In genomic region chr12:71124833-71125460, GRCh38 we compare ENCODE assay signal across 33 cellular contexts. TPM values are rescaled to one million over a fixed set of nuclear protein-coding genes. Genes with fewer than 3 reads are reported as not detected.
DNase-seq lines count a peak whose midpoint lies in the region; ATAC-seq and TF ChIP-seq lines count a peak whose summit lies in the region.
"Had no signal": no experiment of that assay in that cellular context is flagged by ENCODE, and none has a peak within 500 bp of the region (broad histone marks: within the 10 kb centered on the region; RNA-seq: fewer than 3 reads in every experiment).

No MANE protein-coding gene starts in this region.

- no peak overlapping the region for H3K9ac ChIP-seq in OCI-LY3 (ENCODE audit: low read length)

- H4K20me1 ChIP-seq in OCI-LY3 (ENCODE audit: insufficient read depth, low read length), result no peaks in the 10 kb centered on the region

- POLR2A ChIA-PET in A673 (lab: Charles Lee; ENCODE audit: low non-redundant PET), result interaction anchor here (0.6 kb wide), 1 partner anchor 308 kb away, joined by 4 read pairs; no protein-coding TSS in a partner anchor

- H3K27me3 ChIP-seq in A673 (replicated peaks; ENCODE audit: insufficient read depth, low read depth, low read length, poor library complexity), result no peaks in the 10 kb centered on the region
- H3K27me3 ChIP-seq in OCI-LY3 (ENCODE audit: low read depth, low read length), result no peaks in the 10 kb centered on the region
- H3K27me3 ChIP-seq: uterus had no signal

- ATAC-seq in left lobe of liver, result peak; percentile 96
- ATAC-seq in HG03196 (IDR thresholded peaks at IDR 0.05; ENCODE audit: unreplicated experiment), result no peak
- ATAC-seq in stimulated activated naive B cell treated with anti-CD40 and anti-IgM and Interleukin-4, amounts not matched to agents 10 μg/mL and 1 μg/mL and 100 μg/mL, for 72 hours (replicated peaks), result no peak
- ATAC-seq: activated naive CD8-positive, alpha-beta T cell treated with anti-CD3 and anti-CD28 coated beads, Interleukin-2, amount 50 U/mL, for 24 hours; Right ventricle myocardium inferior had no signal

- H3K27ac ChIP-seq in A673 (ENCODE audit: low read depth, low read length, poor library complexity, severe bottlenecking) (peak overlapping the region; percentile 76), C4-2B (no peak overlapping the region), OCI-LY3 (ENCODE audit: low read length) (no peak overlapping the region)
- H3K27ac ChIP-seq: uterus, VCaP had no signal

- H2AFZ ChIP-seq in OCI-LY3 (ENCODE audit: low read depth, low read length), result peak overlapping the region; percentile 7; the same call in 1 of the 2 replicates

- H3K27me3 Mint-ChIP-seq in stimulated activated naive B cell treated with anti-CD40 and anti-IgM and Interleukin-4, amounts not matched to agents 10 μg/mL and 1 μg/mL and 100 μg/mL, for 72 hours, result no peaks in the 10 kb centered on the region
- H3K27me3 Mint-ChIP-seq: activated naive CD8-positive, alpha-beta T cell treated with anti-CD3 and anti-CD28 coated beads, Interleukin-2, amount 50 U/mL, for 24 hours; CD4-positive, alpha-beta T cell; central memory CD8-positive, alpha-beta T cell; stimulated activated naive CD8-positive, alpha-beta T cell treated with anti-CD3 and anti-CD28 coated beads, Interleukin-15, Interleukin-2, amounts not matched to agents 100 ng/mL and 50 ng/mL, for 24 hours had no signal

- CTCF ChIA-PET in A673 (lab: Charles Lee), result interaction anchor here (0.6 kb wide), 1 partner anchor 693 kb away, joined by 11 read pairs; no protein-coding TSS in a partner anchor

- no peak overlapping the region for H3K4me3 ChIP-seq in A673 (ENCODE audit: low read depth, low read length, poor library complexity, severe bottlenecking)
- H3K4me3 ChIP-seq in OCI-LY3 (ENCODE audit: low read length), result no peak overlapping the region
- H3K4me3 ChIP-seq: uterus had no signal

- H3K4me1 ChIP-seq in A673 (ENCODE audit: insufficient read depth, low read length, poor library complexity, severe bottlenecking), result peaks cover 49% of the 10 kb centered on the region
- H3K4me1 ChIP-seq in OCI-LY3 (ENCODE audit: low read length), result no peaks in the 10 kb centered on the region
- H3K4me1 ChIP-seq: uterus had no signal

- H3K36me3 Mint-ChIP-seq in stimulated activated naive B cell treated with anti-CD40 and anti-IgM and Interleukin-4, amounts not matched to agents 10 μg/mL and 1 μg/mL and 100 μg/mL, for 72 hours, result no peaks in the 10 kb centered on the region
- H3K36me3 Mint-ChIP-seq: immature natural killer cell had no signal

- no peaks in the 10 kb centered on the region for H3K79me2 ChIP-seq in OCI-LY3 (ENCODE audit: low read length)

- no peaks in the 10 kb centered on the region for H3K9me3 ChIP-seq in A673 (ENCODE audit: low read depth, low read length, poor library complexity, severe bottlenecking)
- H3K9me3 ChIP-seq in OCI-LY3 (ENCODE audit: insufficient read depth, low read length), result no peaks in the 10 kb centered on the region
- H3K9me3 ChIP-seq: uterus had no signal

- peak overlapping the region; percentile 6; the same call in 1 of the 2 replicates for H3K4me2 ChIP-seq in OCI-LY3 (ENCODE audit: low read length)

- 0 out of 2 replicates have a peak, but pooled peaks have one; percentile 22 for TF ChIP-seq CTCF in A673 (conservative IDR thresholded peaks at IDR 0.05; ENCODE audit: low read depth, low read length)
- TF ChIP-seq CTCF in C4-2B (conservative IDR thresholded peaks at IDR 0.05), result peak; percentile 29
- peak; percentile 27; the same call in 1 of the 2 replicates for TF ChIP-seq CTCF in OCI-LY3 (IDR thresholded peaks at IDR 0.05; ENCODE audit: low read depth, low read length)

- H3K9me3 Mint-ChIP-seq in stimulated activated naive B cell treated with anti-CD40 and anti-IgM and Interleukin-4, amounts not matched to agents 10 μg/mL and 1 μg/mL and 100 μg/mL, for 72 hours, result no peaks in the 10 kb centered on the region
- H3K9me3 Mint-ChIP-seq: activated naive CD8-positive, alpha-beta T cell treated with anti-CD3 and anti-CD28 coated beads, Interleukin-2, amount 50 U/mL, for 24 hours; central memory CD8-positive, alpha-beta T cell; stimulated activated naive CD8-positive, alpha-beta T cell treated with anti-CD3 and anti-CD28 coated beads, Interleukin-15, Interleukin-2, amounts not matched to agents 100 ng/mL and 50 ng/mL, for 24 hours had no signal

- no peak overlapping the region for H3K27ac Mint-ChIP-seq in stimulated activated naive B cell treated with anti-CD40 and anti-IgM and Interleukin-4, amounts not matched to agents 10 μg/mL and 1 μg/mL and 100 μg/mL, for 72 hours
- H3K27ac Mint-ChIP-seq: activated naive CD8-positive, alpha-beta T cell treated with anti-CD3 and anti-CD28 coated beads, Interleukin-2, amount 50 U/mL, for 24 hours; CD4-positive, alpha-beta T cell; immature natural killer cell; stimulated activated naive CD8-positive, alpha-beta T cell treated with anti-CD3 and anti-CD28 coated beads, Interleukin-15, Interleukin-2, amounts not matched to agents 100 ng/mL and 50 ng/mL, for 24 hours had no signal

- no peak overlapping the region for H3K4me3 Mint-ChIP-seq in stimulated activated naive B cell treated with anti-CD40 and anti-IgM and Interleukin-4, amounts not matched to agents 10 μg/mL and 1 μg/mL and 100 μg/mL, for 72 hours
- H3K4me3 Mint-ChIP-seq: activated naive CD8-positive, alpha-beta T cell treated with anti-CD3 and anti-CD28 coated beads, Interleukin-2, amount 50 U/mL, for 24 hours; CD4-positive, alpha-beta T cell; central memory CD8-positive, alpha-beta T cell; immature natural killer cell; stimulated activated naive CD8-positive, alpha-beta T cell treated with anti-CD3 and anti-CD28 coated beads, Interleukin-15, Interleukin-2, amounts not matched to agents 100 ng/mL and 50 ng/mL, for 24 hours had no signal

- H3K36me3 ChIP-seq in A673 (ENCODE audit: insufficient read depth, low read length, poor library complexity, severe bottlenecking), result peaks cover 7% of the 10 kb centered on the region
- H3K36me3 ChIP-seq in OCI-LY3 (replicated peaks; ENCODE audit: low read depth, low read length), result no peaks in the 10 kb centered on the region
- H3K36me3 ChIP-seq: uterus had no signal

- no peak for DNase-seq in A673 (ENCODE audit: low spot score)
- DNase-seq in left lobe of liver (ENCODE audit: low spot score), result no peak
- DNase-seq in nucleus accumbens (lab: John Stamatoyannopoulos, UW), result no peak
- DNase-seq in stimulated activated naive B cell treated with anti-CD40 and anti-IgM and Interleukin-4, amounts not matched to agents 10 μg/mL and 1 μg/mL and 100 μg/mL, for 72 hours, result no peak
- DNase-seq: activated CD4-positive, alpha-beta T cell treated with anti-CD3 and anti-CD28 coated beads for 4 hours; activated gamma-delta T cell; activated naive CD8-positive, alpha-beta T cell treated with anti-CD3 and anti-CD28 coated beads, Interleukin-2, amount 50 U/mL, for 24 hours; activated T-cell treated with anti-CD3 and anti-CD28 coated beads, Interleukin-2, amount 50 U/mL, for 1 hour; CD4-positive, alpha-beta T cell; DMS79; GDM1; H7; hypothalamus; immature natural killer cell; KG1; mesendoderm; NCI-H1436; NCI-H2171 treated with DMSO at 0.1 percent for 48 hours; NCI-H69; occipital lobe; T-helper 9 cell; uterus had no signal

- no peaks in the 10 kb centered on the region for H3K4me1 Mint-ChIP-seq in stimulated activated naive B cell treated with anti-CD40 and anti-IgM and Interleukin-4, amounts not matched to agents 10 μg/mL and 1 μg/mL and 100 μg/mL, for 72 hours
- H3K4me1 Mint-ChIP-seq: activated naive CD8-positive, alpha-beta T cell treated with anti-CD3 and anti-CD28 coated beads, Interleukin-2, amount 50 U/mL, for 24 hours; central memory CD8-positive, alpha-beta T cell; immature natural killer cell had no signal

- BruUV-seq in A673 (replicated peaks; lab: Mats Ljungman, UMichigan), result no TSS peak

- intact Hi-C loops in A673 (cut with micrococcal nuclease; ENCODE audit: unreplicated experiment), result no loop called here

RNA-seq across cellular contexts. Expression of gene TSPAN8, which starts 32.9 kb away (rescaled TPM):
- 74.7 and 79.4 TPM in 2 replicates for total RNA-seq in A673 (2021)
- total RNA-seq in left lobe of liver, result 12.0 TPM
- total RNA-seq: activated CD8-positive, alpha-beta memory T cell treated with anti-CD3 and anti-CD28 coated beads for 36 hours; CD4-positive, alpha-beta T cell; H7; HT1080; myocyte; occipital lobe; OCI-LY7; Right ventricle myocardium inferior had no signal
